Comparison of ENCODE assay signal across 8 cellular contexts in the genomic region with DNA sequence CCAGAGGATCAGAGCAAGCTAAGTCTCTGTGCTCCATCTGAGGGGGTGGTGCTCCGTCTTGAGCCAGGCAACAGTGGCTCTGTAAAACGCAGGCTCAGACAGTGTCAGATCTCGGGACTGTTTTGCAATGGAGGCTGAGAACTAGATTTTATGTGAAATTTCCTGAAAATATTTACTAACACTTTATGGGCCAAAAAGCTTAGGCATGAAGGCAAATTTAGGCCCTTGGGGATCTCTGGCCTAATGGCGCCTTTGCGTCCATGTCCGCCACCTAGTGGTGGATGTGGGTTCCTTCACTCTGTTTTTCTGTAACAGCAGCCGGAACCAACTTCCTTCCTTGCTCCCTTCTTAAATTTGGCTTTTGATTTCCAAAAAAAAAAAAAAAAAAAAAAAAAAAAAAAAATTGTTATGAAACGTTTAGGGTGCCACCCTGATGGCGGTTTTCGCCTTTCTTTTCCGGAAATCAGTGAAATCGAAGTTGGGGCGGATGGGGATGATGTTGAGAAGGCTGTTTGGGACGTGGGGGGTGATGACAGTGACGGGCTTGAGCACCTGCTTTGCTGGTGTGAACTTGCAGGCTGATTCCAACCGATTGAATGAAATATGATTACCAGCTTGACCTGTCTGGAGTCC. TPM values are rescaled to one million over a fixed set of nuclear protein-coding genes. Genes with fewer than 3 reads are reported as not detected.
DNase-seq lines count a peak whose midpoint lies in the region; ATAC-seq, FAIRE-seq and TF ChIP-seq lines count a peak whose summit lies in the region.

No MANE protein-coding gene starts in this region.

- H3K18ac ChIP-seq in H1 (ENCODE audit: extremely low read depth, low read length): no peak overlapping the region

- no peak overlapping the region for H3K27ac ChIP-seq in H1 (ENCODE audit: low read depth, low read length)
- H3K27ac ChIP-seq in thyroid gland: no peak overlapping the region

- CTCF ChIA-PET in H1 (lab: Charles Lee; ENCODE audit: partially characterized antibody): interaction anchor here (0.5 to 6.2 kb wide), 39 partner anchors 9 to 1166 kb away, joined by 3 to 52 read pairs (median 4); a partner anchor contains a TSS

- TF ChIP-seq POLR2A in H1 (IDR thresholded peaks at IDR 0.05; ENCODE audit: control extremely low read depth in 1 of 2, low read depth in 2 of 2, low read length in 2 of 2) (no peak), thyroid gland (IDR thresholded peaks at IDR 0.05) (no peak)

- H3K4me1 ChIP-seq in H1 (replicated peaks in 1 of 4; ENCODE audit: control insufficient read depth in 3 of 4, insufficient read depth in 4 of 4, low read length in 3 of 4) (no peaks in the 10 kb centered on the region), thyroid gland (no peaks in the 10 kb centered on the region)

- peak; percentile 34 to 39; a peak in 2 of 4 replicates for TF ChIP-seq RAD21 in H1 (IDR thresholded peaks at IDR 0.05 in 1 of 2, conservative IDR thresholded peaks at IDR 0.05 in 1 of 2; ENCODE audit: low read depth in 2 of 2, low read length in 2 of 2)

- 48% methylated on average over 14 of the region's 16 CpGs; no CpG with 5 or more reads in 1 of the 2 experiments for WGBS in H1 (ENCODE audit: extremely low coverage in 1 of 2, insufficient coverage in 1 of 2, insufficient read length in 1 of 2, insufficient replicate concordance in 2 of 2, low coverage in 1 of 2, low lambda C conversion rate in 2 of 2, missing lambda C conversion rate in 1 of 2), 2 experiments
- WGBS in thyroid gland, 2 donors: 44 to 47% methylated on average over 16 of the region's 16 CpGs

- H2AFZ ChIP-seq in H1 (ENCODE audit: low read length): peak overlapping the region; percentile 80

- no peak overlapping the region for H3K23ac ChIP-seq in H1 (ENCODE audit: insufficient read length)

- H3K4me3 ChIP-seq in H1 (ENCODE audit: extremely low read depth in 1 of 4, insufficient read depth in 2 of 4, low read depth in 3 of 4, low read length in 4 of 4) (no peak overlapping the region), thyroid gland (replicated peaks in 1 of 3) (no peak overlapping the region)

- peak; percentile 0 for DNase-seq in GDM1 (lab: John Stamatoyannopoulos, UW)
- DNase-seq in LHCN-M2 (ENCODE audit: low read depth): peak; percentile 53
- DNase-seq in activated CD4-positive, CD25-positive, alpha-beta regulatory T cell (lab: John Stamatoyannopoulos, UW): peak; percentile 5 to 20 (median 18)
- DNase-seq in H1 (ENCODE audit: low read depth in 1 of 2, low spot score in 2 of 2): peak in 1 of 2 experiments; percentile 66
- peak; percentile 53 for DNase-seq in mucosa of gallbladder (ENCODE audit: low spot score)
- peak; percentile 35 for DNase-seq in thyroid gland
- DNase-seq in NK-92 (lab: John Stamatoyannopoulos, UW; ENCODE audit: unreplicated experiment): no peak

- no peak overlapping the region for H2AK5ac ChIP-seq in H1 (ENCODE audit: low read depth, low read length)

- no peak overlapping the region for H2BK5ac ChIP-seq in H1 (ENCODE audit: low read depth, low read length)

- H2BK12ac ChIP-seq in H1 (ENCODE audit: low read depth, low read length): no peak overlapping the region; the same call in 1 of the 2 replicates

- no peak overlapping the region for H3K14ac ChIP-seq in H1 (ENCODE audit: insufficient read length)

- H3K9me3 ChIP-seq in H1 (ENCODE audit: insufficient read depth in 2 of 2, low read depth in 1 of 2, low read length in 1 of 2) (no peaks in the 10 kb centered on the region; a peak in 1 of 4 replicates), thyroid gland (no peaks in the 10 kb centered on the region)

- POLR2A ChIA-PET in H1 (lab: Charles Lee; ENCODE audit: partially characterized antibody): interaction anchor here (0.7 to 1.7 kb wide), 2 partner anchors 14 to 1174 kb away, joined by 6 to 7 read pairs; a partner anchor contains a TSS

- H4K5ac ChIP-seq in H1 (ENCODE audit: insufficient read length, low read depth, low read length): no peak overlapping the region

- no peaks in the 10 kb centered on the region for H3K23me2 ChIP-seq in H1 (ENCODE audit: low read depth, low read length)

- FAIRE-seq in H1 (lab: Jason Lieb, UNC): peak; percentile 82

- H3K56ac ChIP-seq in H1 (replicated peaks; ENCODE audit: insufficient read length, low read depth, low read length): no peak overlapping the region

- H4K91ac ChIP-seq in H1 (replicated peaks; ENCODE audit: insufficient read length, low read length): no peak overlapping the region

- H3K79me1 ChIP-seq in H1 (ENCODE audit: low read depth, low read length): no peaks in the 10 kb centered on the region

- ATAC-seq in GM21515 (IDR thresholded peaks at IDR 0.05; ENCODE audit: unreplicated experiment): peak; percentile 74

- H2BK20ac ChIP-seq in H1 (ENCODE audit: low read length): no peak overlapping the region

- intact Hi-C loops in thyroid gland (cut with DNase I): no loop called here

- no peaks in the 10 kb centered on the region for H4K20me1 ChIP-seq in H1 (replicated peaks in 1 of 2; ENCODE audit: control insufficient read depth in 1 of 2, insufficient read depth in 2 of 2, low read length in 2 of 2)

- peak overlapping the region; percentile 65; the same call in 1 of the 2 replicates for H2BK15ac ChIP-seq in H1 (ENCODE audit: low read length)

- H3K4me2 ChIP-seq in H1 (ENCODE audit: insufficient read depth in 1 of 2, low read depth in 2 of 2, low read length in 2 of 2): no peak overlapping the region

- TF ChIP-seq CTCF in H1 (IDR thresholded peaks at IDR 0.05; ENCODE audit: control extremely low read depth in 1 of 3, insufficient read depth in 1 of 3, low read depth in 1 of 3, low read length in 3 of 3) (peak; percentile 63 to 83 (median 74)), thyroid gland (IDR thresholded peaks at IDR 0.05) (peak; percentile 28 to 77 (median 60))

- no peak overlapping the region; a peak in 2 of 7 replicates for H3K9ac ChIP-seq in H1 (replicated peaks in 1 of 4; ENCODE audit: extremely low read depth in 1 of 4, low read depth in 3 of 4, low read length in 3 of 4)

- H2BK120ac ChIP-seq in H1 (replicated peaks; ENCODE audit: low read depth, low read length): no peak overlapping the region

- no peak overlapping the region; the same call in 1 of the 2 replicates for H4K8ac ChIP-seq in H1 (ENCODE audit: extremely low read depth, insufficient read depth, low read length)

- H3K4ac ChIP-seq in H1 (replicated peaks; ENCODE audit: insufficient read length, low read depth, low read length): no peak overlapping the region

- H3K27me3 ChIP-seq in H1 (replicated peaks in 1 of 4; ENCODE audit: control insufficient read depth in 3 of 4, extremely low read depth in 1 of 4, insufficient read depth in 3 of 4, low read length in 3 of 4) (no peaks in the 10 kb centered on the region), thyroid gland (no peaks in the 10 kb centered on the region)

- H3K36me3 ChIP-seq in H1 (ENCODE audit: control insufficient read depth in 2 of 4, insufficient read depth in 4 of 4, low read length in 3 of 4) (no peaks in the 10 kb centered on the region), thyroid gland (no peaks in the 10 kb centered on the region)

- H3K79me2 ChIP-seq in H1 (ENCODE audit: control insufficient read depth in 1 of 2, insufficient read depth in 2 of 2, low read length in 2 of 2): no peaks in the 10 kb centered on the region

- TF ChIP-seq EP300 in H1 (IDR thresholded peaks at IDR 0.05; ENCODE audit: borderline replicate concordance in 1 of 2, low read depth in 2 of 2, low read length in 2 of 2): no peak

TF ChIP-seq in H1, 55 proteins besides CTCF, POLR2A, EP300 and RAD21:
- TF ChIP-seq YY1 (IDR thresholded peaks at IDR 0.05; ENCODE audit: low read depth, low read length) (peak; percentile 91), MAFK (IDR thresholded peaks at IDR 0.05; ENCODE audit: low read depth, low read length) (no peak)
TF ChIP-seq in H1: peak in this region for 1.

RNA-seq across cellular contexts. Expression of a gene that starts 14.0 kb away (rescaled TPM):
- total RNA-seq in LHCN-M2 (2014; rRNA removed) (82.1 and 82.8 TPM in 2 replicates), mucosa of gallbladder (54.5 TPM), thyroid gland (10 to 100 TPM; 46.6 to 88.9 (median 84.6) TPM)
- polyA plus RNA-seq in LHCN-M2 (2012): 47.3 TPM
- 91.6 and 94.9 TPM in 2 replicates for total RNA-seq in H1 (2021; fragmentation: NEBNext Ultra II Directional; extraction: Animal tissue kit (Norgen Biotek cat#: 25700))
- polyA plus RNA-seq in H1 (2011; rRNA removed): 126 and 127 TPM in 2 replicates
- polyA plus RNA-seq in H1 (2011; cell fraction: cytosol; rRNA removed): 117 TPM
- 407 TPM for polyA plus RNA-seq in H1 (2011; cell fraction: nucleus; rRNA removed)
- 76.2 to 98.4 TPM (median 90.2 TPM) in 4 replicates for polyA plus RNA-seq in H1 (2012, experiment 1 of 2)
- polyA plus RNA-seq in H1 (2012, experiment 2 of 2): 66.2 TPM
- 92.9 TPM for polyA plus RNA-seq in H1 (2013, experiment 1 of 2)
- 78.1 TPM for polyA plus RNA-seq in H1 (2013, experiment 2 of 2)
- 244 and 256 TPM in 2 replicates for polyA minus RNA-seq in H1 (2011; rRNA and poly(A)+ RNA removed)
- polyA minus RNA-seq in H1 (2011; cell fraction: cytosol; rRNA and poly(A)+ RNA removed): 73.7 TPM
- 135 TPM for polyA minus RNA-seq in H1 (2011; cell fraction: nucleus; rRNA and poly(A)+ RNA removed)
